ENCODE assay signal across 20 cellular contexts in genomic region chr13:20457670-20458069, GRCh38.
"Had no signal": no experiment of that assay in that cellular context is flagged by ENCODE, and none has a peak within 500 bp of the region (broad histone marks: within the 10 kb centered on the region; RNA-seq: fewer than 3 reads in every experiment).

No MANE protein-coding gene starts in this region.

- H3K9me3 Mint-ChIP-seq: dendritic cell treated with granulocyte-macrophage colony-stimulating factor and Interleukin-4, amounts not matched to agents 40 ng/mL and 50 ng/mL, for 4 days; memory B cell; natural killer cell; stimulated activated effector memory CD8-positive, alpha-beta T cell treated with anti-CD3 and anti-CD28 coated beads, Interleukin-12 subunit alpha, Interleukin-12 subunit beta, amount 100 ng/mL, for 72 hours had no signal

- H3K4me3 Mint-ChIP-seq: activated CD8-positive, alpha-beta T cell treated with anti-CD3 and anti-CD28 coated beads, Interleukin-2, amount 10 ng/mL, durations not matched to agents 7 days and 5 days; dendritic cell treated with granulocyte-macrophage colony-stimulating factor and Interleukin-4, amounts not matched to agents 40 ng/mL and 50 ng/mL, for 4 days; memory B cell; natural killer cell; stimulated activated effector memory CD8-positive, alpha-beta T cell treated with anti-CD3 and anti-CD28 coated beads, Interleukin-12 subunit alpha, Interleukin-12 subunit beta, amount 100 ng/mL, for 72 hours had no signal

- DNase-seq: activated CD4-positive, alpha-beta T cell treated with anti-CD3 and anti-CD28 coated beads for 4 hours; activated CD8-positive, alpha-beta T cell treated with anti-CD3 and anti-CD28 coated beads, Interleukin-2, amount 10 ng/mL, durations not matched to agents 7 days and 5 days; activated naive CD4-positive, alpha-beta T cell; aorta; islet precursor cell; left lung; mucosa of descending colon; natural killer cell; substantia nigra; T1000; transverse colon had no signal

- H2AFZ ChIP-seq: parathyroid adenoma had no signal

- H3K4me3 ChIP-seq: breast epithelium, gastroesophageal sphincter, left lung, mucosa of descending colon, transverse colon, vagina had no signal

- H3K36me3 ChIP-seq: breast epithelium, left lung, neutrophil, transverse colon, vagina had no signal

- H3K9ac ChIP-seq: parathyroid adenoma had no signal

- H3K9me3 ChIP-seq: left lung, mucosa of descending colon, neutrophil, transverse colon, vagina had no signal

- H3K27ac Mint-ChIP-seq: activated CD8-positive, alpha-beta T cell treated with anti-CD3 and anti-CD28 coated beads, Interleukin-2, amount 10 ng/mL, durations not matched to agents 7 days and 5 days; dendritic cell treated with granulocyte-macrophage colony-stimulating factor and Interleukin-4, amounts not matched to agents 40 ng/mL and 50 ng/mL, for 4 days; memory B cell; natural killer cell; stimulated activated effector memory CD8-positive, alpha-beta T cell treated with anti-CD3 and anti-CD28 coated beads, Interleukin-12 subunit alpha, Interleukin-12 subunit beta, amount 100 ng/mL, for 72 hours had no signal

- H3K36me3 Mint-ChIP-seq: natural killer cell; stimulated activated effector memory CD8-positive, alpha-beta T cell treated with anti-CD3 and anti-CD28 coated beads, Interleukin-12 subunit alpha, Interleukin-12 subunit beta, amount 100 ng/mL, for 72 hours had no signal

- H3K27ac ChIP-seq: breast epithelium, epithelial cell of prostate, gastroesophageal sphincter, left lung, neutrophil, parathyroid adenoma, transverse colon, vagina had no signal

- H3K79me2 ChIP-seq: parathyroid adenoma had no signal

- H3K4me1 ChIP-seq: breast epithelium, left lung, parathyroid adenoma, transverse colon had no signal

- ATAC-seq: activated CD8-positive, alpha-beta T cell treated with anti-CD3 and anti-CD28 coated beads, Interleukin-2, amount 10 ng/mL, durations not matched to agents 7 days and 5 days; gastroesophageal sphincter; left lung; mucosa of descending colon; natural killer cell; stimulated activated effector memory CD8-positive, alpha-beta T cell treated with anti-CD3 and anti-CD28 coated beads, Interleukin-12 subunit alpha, Interleukin-12 subunit beta, amount 100 ng/mL, for 72 hours had no signal

- H3K27me3 Mint-ChIP-seq: dendritic cell treated with granulocyte-macrophage colony-stimulating factor and Interleukin-4, amounts not matched to agents 40 ng/mL and 50 ng/mL, for 4 days; memory B cell had no signal

- H3K27me3 ChIP-seq: breast epithelium, gastroesophageal sphincter, left lung, neutrophil, transverse colon, vagina had no signal
